ENCODE assay signal across 10 cellular contexts in the genomic region with DNA sequence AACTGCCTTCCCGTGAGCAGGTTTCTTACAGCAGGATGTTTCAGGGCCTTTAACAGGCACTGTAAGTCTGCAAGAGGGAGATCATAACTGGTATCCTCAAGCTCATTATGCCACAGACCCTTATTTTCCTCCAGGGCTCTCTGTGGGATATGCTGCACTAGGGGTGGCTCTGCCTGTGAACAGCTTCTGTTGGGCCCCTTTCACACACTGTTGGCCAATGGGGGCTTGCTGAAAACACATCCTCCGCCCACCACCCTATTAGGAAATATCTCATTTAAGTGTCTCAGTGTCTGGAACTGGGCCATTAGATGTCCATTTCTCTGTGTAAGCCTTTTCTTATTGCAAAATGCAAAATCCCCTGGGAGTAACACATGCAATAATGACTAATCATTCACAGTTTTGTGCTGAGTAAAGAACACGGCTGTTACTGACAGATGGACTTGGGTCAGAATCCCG.
A peak's percentile ranks its signal among the peaks of the same experiment; 100 is the strongest.
DNase-seq lines count a peak whose midpoint lies in the region; ATAC-seq and TF ChIP-seq lines count a peak whose summit lies in the region.
"Had no signal": no experiment of that assay in that cellular context is flagged by ENCODE, and none has a peak within 500 bp of the region (broad histone marks: within the 10 kb centered on the region; RNA-seq: fewer than 3 reads in every experiment).

No MANE protein-coding gene starts in this region.

- DNase-seq in AG10803 (ENCODE audit: low read depth) (peak; percentile 95), MV-4-11 (lab: John Stamatoyannopoulos, UW) (peak; percentile 86), fibroblast of peridontal ligament (ENCODE audit: extremely low read depth) (peak; percentile 85), UCSD-AML1 (lab: John Stamatoyannopoulos, UW; ENCODE audit: unreplicated experiment) (no peak)
- no peak for DNase-seq in activated CD8-positive, alpha-beta T cell treated with anti-CD3 and anti-CD28 coated beads for 36 hours
- no peak for DNase-seq in activated effector memory CD4-positive, alpha-beta T cell treated with anti-CD3 and anti-CD28 coated beads, Interleukin-2, amount 50 U/mL, for 16 hours
- DNase-seq: HCEC 1CT had no signal

- POLR2A ChIA-PET in activated CD8-positive, alpha-beta T cell treated with anti-CD3 and anti-CD28 coated beads for 36 hours (lab: Charles Lee), result no interaction called here

- ATAC-seq in GM21390 (IDR thresholded peaks at IDR 0.05; ENCODE audit: unreplicated experiment) (peak; percentile 44), GM19467 (IDR thresholded peaks at IDR 0.05; ENCODE audit: unreplicated experiment) (no peak)
- ATAC-seq in activated CD8-positive, alpha-beta T cell treated with anti-CD3 and anti-CD28 coated beads for 36 hours, result no peak

- peaks cover 21% of the 10 kb centered on the region for H3K27me3 Mint-ChIP-seq in activated CD8-positive, alpha-beta T cell treated with anti-CD3 and anti-CD28 coated beads for 36 hours

- no peaks in the 10 kb centered on the region for H3K36me3 Mint-ChIP-seq in activated CD8-positive, alpha-beta T cell treated with anti-CD3 and anti-CD28 coated beads for 36 hours (ENCODE audit: low read depth)

- no peak for TF ChIP-seq CTCF in AG10803 (conservative IDR thresholded peaks at IDR 0.05; ENCODE audit: low read length)
- no peak for TF ChIP-seq CTCF in activated CD8-positive, alpha-beta T cell treated with anti-CD3 and anti-CD28 coated beads for 36 hours (IDR thresholded peaks at IDR 0.05)

- no peak overlapping the region for H3K4me3 Mint-ChIP-seq in activated CD8-positive, alpha-beta T cell treated with anti-CD3 and anti-CD28 coated beads for 36 hours
- H3K4me3 Mint-ChIP-seq: stimulated activated naive CD8-positive, alpha-beta T cell treated with anti-CD3 and anti-CD28 coated beads, Interleukin-15, Interleukin-2, amounts not matched to agents 100 ng/mL and 50 ng/mL, for 24 hours had no signal

- intact Hi-C loops in activated CD8-positive, alpha-beta T cell treated with anti-CD3 and anti-CD28 coated beads for 36 hours (cut with micrococcal nuclease), result loop anchor here (10.0 kb wide), 1 partner anchor 662 kb away; no protein-coding TSS in a partner anchor

- H3K4me3 ChIP-seq in AG10803 (ENCODE audit: low read length), result no peak overlapping the region

- H3K9me3 Mint-ChIP-seq in activated CD8-positive, alpha-beta T cell treated with anti-CD3 and anti-CD28 coated beads for 36 hours, result peaks cover 7% of the 10 kb centered on the region

- no peak overlapping the region for H3K27ac Mint-ChIP-seq in activated CD8-positive, alpha-beta T cell treated with anti-CD3 and anti-CD28 coated beads for 36 hours
- H3K27ac Mint-ChIP-seq: stimulated activated naive CD8-positive, alpha-beta T cell treated with anti-CD3 and anti-CD28 coated beads, Interleukin-15, Interleukin-2, amounts not matched to agents 100 ng/mL and 50 ng/mL, for 24 hours had no signal

- CTCF ChIA-PET in activated CD8-positive, alpha-beta T cell treated with anti-CD3 and anti-CD28 coated beads for 36 hours (lab: Charles Lee), result no interaction called here

- H3K4me1 Mint-ChIP-seq in activated CD8-positive, alpha-beta T cell treated with anti-CD3 and anti-CD28 coated beads for 36 hours (ENCODE audit: low read depth), result peaks cover 17% of the 10 kb centered on the region

Comparison
In these comparisons a context has a peak if more than half of its experiments do, and no peak if none do; other contexts are left out.
1. DNase-seq: peak in AG10803 (single experiment), MV-4-11 (single experiment) and fibroblast of peridontal ligament (single experiment); none in activated CD8-positive, alpha-beta T cell treated with anti-CD3 and anti-CD28 coated beads for 36 hours (single experiment), UCSD-AML1 (single experiment) and activated effector memory CD4-positive, alpha-beta T cell treated with anti-CD3 and anti-CD28 coated beads, Interleukin-2, amount 50 U/mL, for 16 hours (single experiment).